1 cellular context compared by ENCODE assay signal in the genomic region with DNA sequence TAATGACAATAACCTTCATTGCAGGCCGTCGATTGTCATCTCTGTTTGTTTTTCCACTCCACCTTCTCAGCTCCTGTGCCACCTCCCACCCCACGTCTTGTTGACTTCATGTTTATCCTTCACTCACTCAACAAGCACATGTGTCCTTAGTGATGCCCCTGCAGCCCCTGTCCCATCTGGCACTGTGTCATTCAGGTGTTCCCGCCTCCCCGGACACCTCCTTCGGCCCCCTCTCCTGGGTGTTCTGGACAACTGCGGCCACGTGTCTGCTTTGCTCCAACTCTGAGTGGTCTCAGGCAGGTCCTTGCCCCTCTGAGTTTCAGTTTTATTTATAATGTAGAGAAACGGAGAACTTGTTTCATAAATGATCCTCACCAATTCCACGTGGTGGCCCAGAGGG.
TF ChIP-seq lines count a peak whose summit lies in the region.

No MANE protein-coding gene starts in this region.

TF ChIP-seq in GM23338, 12 proteins besides CTCF, POLR2A, EP300 and RAD21 (continued from another document):
- TF ChIP-seq, protein P1, sequence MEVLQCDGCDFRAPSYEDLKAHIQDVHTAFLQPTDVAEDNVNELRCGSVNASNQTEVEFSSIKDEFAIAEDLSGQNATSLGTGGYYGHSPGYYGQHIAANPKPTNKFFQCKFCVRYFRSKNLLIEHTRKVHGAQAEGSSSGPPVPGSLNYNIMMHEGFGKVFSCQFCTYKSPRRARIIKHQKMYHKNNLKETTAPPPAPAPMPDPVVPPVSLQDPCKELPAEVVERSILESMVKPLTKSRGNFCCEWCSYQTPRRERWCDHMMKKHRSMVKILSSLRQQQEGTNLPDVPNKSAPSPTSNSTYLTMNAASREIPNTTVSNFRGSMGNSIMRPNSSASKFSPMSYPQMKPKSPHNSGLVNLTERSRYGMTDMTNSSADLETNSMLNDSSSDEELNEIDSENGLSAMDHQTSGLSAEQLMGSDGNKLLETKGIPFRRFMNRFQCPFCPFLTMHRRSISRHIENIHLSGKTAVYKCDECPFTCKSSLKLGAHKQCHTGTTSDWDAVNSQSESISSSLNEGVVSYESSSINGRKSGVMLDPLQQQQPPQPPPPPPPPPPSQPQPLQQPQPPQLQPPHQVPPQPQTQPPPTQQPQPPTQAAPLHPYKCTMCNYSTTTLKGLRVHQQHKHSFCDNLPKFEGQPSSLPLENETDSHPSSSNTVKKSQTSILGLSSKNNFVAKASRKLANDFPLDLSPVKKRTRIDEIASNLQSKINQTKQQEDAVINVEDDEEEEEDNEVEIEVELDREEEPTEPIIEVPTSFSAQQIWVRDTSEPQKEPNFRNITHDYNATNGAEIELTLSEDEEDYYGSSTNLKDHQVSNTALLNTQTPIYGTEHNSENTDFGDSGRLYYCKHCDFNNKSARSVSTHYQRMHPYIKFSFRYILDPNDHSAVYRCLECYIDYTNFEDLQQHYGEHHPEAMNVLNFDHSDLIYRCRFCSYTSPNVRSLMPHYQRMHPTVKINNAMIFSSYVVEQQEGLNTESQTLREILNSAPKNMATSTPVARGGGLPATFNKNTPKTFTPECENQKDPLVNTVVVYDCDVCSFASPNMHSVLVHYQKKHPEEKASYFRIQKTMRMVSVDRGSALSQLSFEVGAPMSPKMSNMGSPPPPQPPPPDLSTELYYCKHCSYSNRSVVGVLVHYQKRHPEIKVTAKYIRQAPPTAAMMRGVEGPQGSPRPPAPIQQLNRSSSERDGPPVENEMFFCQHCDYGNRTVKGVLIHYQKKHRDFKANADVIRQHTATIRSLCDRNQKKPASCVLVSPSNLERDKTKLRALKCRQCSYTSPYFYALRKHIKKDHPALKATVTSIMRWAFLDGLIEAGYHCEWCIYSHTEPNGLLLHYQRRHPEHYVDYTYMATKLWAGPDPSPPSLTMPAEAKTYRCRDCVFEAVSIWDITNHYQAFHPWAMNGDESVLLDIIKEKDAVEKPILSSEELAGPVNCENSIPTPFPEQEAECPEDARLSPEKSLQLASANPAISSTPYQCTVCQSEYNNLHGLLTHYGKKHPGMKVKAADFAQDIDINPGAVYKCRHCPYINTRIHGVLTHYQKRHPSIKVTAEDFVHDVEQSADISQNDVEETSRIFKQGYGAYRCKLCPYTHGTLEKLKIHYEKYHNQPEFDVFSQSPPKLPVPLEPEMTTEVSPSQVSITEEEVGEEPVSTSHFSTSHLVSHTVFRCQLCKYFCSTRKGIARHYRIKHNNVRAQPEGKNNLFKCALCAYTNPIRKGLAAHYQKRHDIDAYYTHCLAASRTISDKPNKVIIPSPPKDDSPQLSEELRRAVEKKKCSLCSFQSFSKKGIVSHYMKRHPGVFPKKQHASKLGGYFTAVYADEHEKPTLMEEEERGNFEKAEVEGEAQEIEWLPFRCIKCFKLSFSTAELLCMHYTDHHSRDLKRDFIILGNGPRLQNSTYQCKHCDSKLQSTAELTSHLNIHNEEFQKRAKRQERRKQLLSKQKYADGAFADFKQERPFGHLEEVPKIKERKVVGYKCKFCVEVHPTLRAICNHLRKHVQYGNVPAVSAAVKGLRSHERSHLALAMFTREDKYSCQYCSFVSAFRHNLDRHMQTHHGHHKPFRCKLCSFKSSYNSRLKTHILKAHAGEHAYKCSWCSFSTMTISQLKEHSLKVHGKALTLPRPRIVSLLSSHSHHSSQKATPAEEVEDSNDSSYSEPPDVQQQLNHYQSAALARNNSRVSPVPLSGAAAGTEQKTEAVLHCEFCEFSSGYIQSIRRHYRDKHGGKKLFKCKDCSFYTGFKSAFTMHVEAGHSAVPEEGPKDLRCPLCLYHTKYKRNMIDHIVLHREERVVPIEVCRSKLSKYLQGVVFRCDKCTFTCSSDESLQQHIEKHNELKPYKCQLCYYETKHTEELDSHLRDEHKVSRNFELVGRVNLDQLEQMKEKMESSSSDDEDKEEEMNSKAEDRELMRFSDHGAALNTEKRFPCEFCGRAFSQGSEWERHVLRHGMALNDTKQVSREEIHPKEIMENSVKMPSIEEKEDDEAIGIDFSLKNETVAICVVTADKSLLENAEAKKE (CRISPR knock-in tag; IDR thresholded peaks at IDR 0.05), result no peak
- no peak for TF ChIP-seq POLR2AphosphoS5 (IDR thresholded peaks at IDR 0.05; ENCODE audit: low read depth)
- TF ChIP-seq, protein P2, sequence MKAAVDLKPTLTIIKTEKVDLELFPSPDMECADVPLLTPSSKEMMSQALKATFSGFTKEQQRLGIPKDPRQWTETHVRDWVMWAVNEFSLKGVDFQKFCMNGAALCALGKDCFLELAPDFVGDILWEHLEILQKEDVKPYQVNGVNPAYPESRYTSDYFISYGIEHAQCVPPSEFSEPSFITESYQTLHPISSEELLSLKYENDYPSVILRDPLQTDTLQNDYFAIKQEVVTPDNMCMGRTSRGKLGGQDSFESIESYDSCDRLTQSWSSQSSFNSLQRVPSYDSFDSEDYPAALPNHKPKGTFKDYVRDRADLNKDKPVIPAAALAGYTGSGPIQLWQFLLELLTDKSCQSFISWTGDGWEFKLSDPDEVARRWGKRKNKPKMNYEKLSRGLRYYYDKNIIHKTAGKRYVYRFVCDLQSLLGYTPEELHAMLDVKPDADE (IDR thresholded peaks at IDR 0.05), result no peak
